In genomic region chr1:212700597-212700891, GRCh38 we compare ENCODE assay signal across 8 cellular contexts. TPM values are rescaled to one million over a fixed set of nuclear protein-coding genes. Genes with fewer than 3 reads are reported as not detected.
A peak's percentile ranks its signal among the peaks of the same experiment; 100 is the strongest.
DNase-seq lines count a peak whose midpoint lies in the region; ATAC-seq lines count a peak whose summit lies in the region.

No MANE protein-coding gene starts in this region.

- peak overlapping the region; percentile 90 for H2AFZ ChIP-seq in neuronal stem cell (ENCODE audit: low read length)

- no peak overlapping the region for H4K8ac ChIP-seq in neuronal stem cell (ENCODE audit: low read depth, low read length)

- no peak overlapping the region for H3K4ac ChIP-seq in neuronal stem cell (ENCODE audit: low read length)

- no peak overlapping the region for H2BK12ac ChIP-seq in neuronal stem cell (ENCODE audit: low read length)

- no peak overlapping the region for H4K91ac ChIP-seq in neuronal stem cell (ENCODE audit: low read depth, low read length, poor library complexity)

- H3K4me1 ChIP-seq in endocrine pancreas (ENCODE audit: control insufficient read depth, insufficient read depth, low read length) (no peaks in the 10 kb centered on the region), neuronal stem cell (ENCODE audit: control insufficient read depth in 2 of 2, insufficient read depth in 1 of 2, low read depth in 1 of 2, low read length in 2 of 2) (peaks cover 0 to 7% of the 10 kb centered on the region in 2 donors)

- H3K9ac ChIP-seq in endocrine pancreas (ENCODE audit: control insufficient read depth, insufficient read depth, low read length) (peak overlapping the region; percentile 47), neuronal stem cell (ENCODE audit: low read depth, low read length, poor library complexity) (no peak overlapping the region)

- H3K27ac ChIP-seq in neuronal stem cell (replicated peaks; ENCODE audit: low read length), result no peak overlapping the region

- H3K36me3 ChIP-seq in endocrine pancreas (ENCODE audit: control insufficient read depth, insufficient read depth, low read length) (no peaks in the 10 kb centered on the region), neuronal stem cell (replicated peaks in 1 of 2; ENCODE audit: control insufficient read depth in 2 of 2, insufficient read depth in 2 of 2, low read length in 2 of 2) (no peaks in the 10 kb centered on the region)

- DNase-seq in EL (peak; percentile 37), NCI-H69 (lab: John Stamatoyannopoulos, UW) (peak; percentile 61), neuronal stem cell (ENCODE audit: low spot score) (no peak), NCI-H345 treated with DMSO at 0.1 percent for 48 hours (lab: John Stamatoyannopoulos, UW; ENCODE audit: unreplicated experiment) (no peak), AG20443 (ENCODE audit: low spot score) (no peak), DMS79 (lab: John Stamatoyannopoulos, UW) (no peak)

- no peak overlapping the region for H2AK5ac ChIP-seq in neuronal stem cell (ENCODE audit: low read depth, low read length)

- H2BK15ac ChIP-seq in neuronal stem cell (ENCODE audit: low read length), result no peak overlapping the region

- no peak overlapping the region for H2BK5ac ChIP-seq in neuronal stem cell (ENCODE audit: low read length)

- H3K14ac ChIP-seq in neuronal stem cell (ENCODE audit: low read length), result no peak overlapping the region

- H3K23ac ChIP-seq in neuronal stem cell (ENCODE audit: low read depth, low read length, poor library complexity), result no peak overlapping the region

- peak overlapping the region; percentile 60 for H3K4me3 ChIP-seq in endocrine pancreas (ENCODE audit: control insufficient read depth, insufficient read depth, low read length)
- peak overlapping the region; percentile 43 to 78 for H3K4me3 ChIP-seq in neuronal stem cell (ENCODE audit: low read length in 2 of 2)

- no peak overlapping the region for H2BK120ac ChIP-seq in neuronal stem cell (ENCODE audit: low read depth, low read length)

- H3K9me3 ChIP-seq in endocrine pancreas (ENCODE audit: control insufficient read depth, low read length), result no peaks in the 10 kb centered on the region
- H3K9me3 ChIP-seq in neuronal stem cell (replicated peaks in 1 of 2; ENCODE audit: control insufficient read depth in 2 of 2, insufficient read depth in 1 of 2, low read depth in 1 of 2, low read length in 2 of 2), result no peaks in the 10 kb centered on the region

- peak overlapping the region; percentile 95 for H3K4me2 ChIP-seq in neuronal stem cell (ENCODE audit: insufficient read depth, low read length, poor library complexity, severe bottlenecking)

- no peaks in the 10 kb centered on the region for H3K79me1 ChIP-seq in neuronal stem cell (ENCODE audit: low read depth, low read length)

- no peak for ATAC-seq in HG03571 (IDR thresholded peaks at IDR 0.05; ENCODE audit: unreplicated experiment)

- no CpG with 5 or more reads among the region's 16 CpGs for WGBS in neuronal stem cell (ENCODE audit: extremely low coverage in 2 of 2, insufficient read length in 2 of 2, insufficient replicate concordance in 1 of 2), 2 donors

- H3K18ac ChIP-seq in neuronal stem cell (ENCODE audit: low read length), result peak overlapping the region; percentile 68

- H3K27me3 ChIP-seq in endocrine pancreas (ENCODE audit: control insufficient read depth, insufficient read depth, low read length), result peaks cover 3% of the 10 kb centered on the region
- peaks cover 10 to 67% (median 40%) of the 10 kb centered on the region in 3 experiments for H3K27me3 ChIP-seq in neuronal stem cell (ENCODE audit: control insufficient read depth in 3 of 3, insufficient read depth in 3 of 3, low read depth in 1 of 3, low read length in 3 of 3)

RNA-seq across cellular contexts. Expression of gene BATF3, which starts 0.9 kb away (rescaled TPM):
- 1.5 TPM for polyA plus RNA-seq in neuronal stem cell (2013, experiment 1 of 2)
- 1.4 TPM for polyA plus RNA-seq in neuronal stem cell (2013, experiment 2 of 2)

Comparison
In these comparisons a context has a peak if more than half of its experiments do, and no peak if none do; other contexts are left out.
1. DNase-seq: peak in EL (single experiment) and NCI-H69 (single experiment); none in neuronal stem cell (single experiment), NCI-H345 treated with DMSO at 0.1 percent for 48 hours (single experiment), AG20443 (single experiment) and DMS79 (single experiment).